Comparison of ENCODE assay signal across 2 cellular contexts in genomic region chr9:16267336-16268036, GRCh38.
TF ChIP-seq lines count a peak whose summit lies in the region.

No MANE protein-coding gene starts in this region.

TF ChIP-seq in GM12878, 131 proteins besides CTCF, POLR2A, EP300 and RAD21 (continued from another document):
- TF ChIP-seq NKRF (conservative IDR thresholded peaks at IDR 0.05) (no peak), NBN (IDR thresholded peaks at IDR 0.05) (no peak), CBX5 (IDR thresholded peaks at IDR 0.05; ENCODE audit: low read depth) (no peak), NR2C1 (IDR thresholded peaks at IDR 0.05) (no peak), ZZZ3 (IDR thresholded peaks at IDR 0.05; ENCODE audit: control insufficient read depth, insufficient read length, low read depth) (no peak), ATF2 (IDR thresholded peaks at IDR 0.05; ENCODE audit: low read length) (no peak), RELA (IDR thresholded peaks at IDR 0.05; ENCODE audit: borderline replicate concordance, partially characterized antibody) (no peak), WRNIP1 (IDR thresholded peaks at IDR 0.05; ENCODE audit: borderline replicate concordance, low read depth, low read length) (no peak)
- TF ChIP-seq, protein P1, sequence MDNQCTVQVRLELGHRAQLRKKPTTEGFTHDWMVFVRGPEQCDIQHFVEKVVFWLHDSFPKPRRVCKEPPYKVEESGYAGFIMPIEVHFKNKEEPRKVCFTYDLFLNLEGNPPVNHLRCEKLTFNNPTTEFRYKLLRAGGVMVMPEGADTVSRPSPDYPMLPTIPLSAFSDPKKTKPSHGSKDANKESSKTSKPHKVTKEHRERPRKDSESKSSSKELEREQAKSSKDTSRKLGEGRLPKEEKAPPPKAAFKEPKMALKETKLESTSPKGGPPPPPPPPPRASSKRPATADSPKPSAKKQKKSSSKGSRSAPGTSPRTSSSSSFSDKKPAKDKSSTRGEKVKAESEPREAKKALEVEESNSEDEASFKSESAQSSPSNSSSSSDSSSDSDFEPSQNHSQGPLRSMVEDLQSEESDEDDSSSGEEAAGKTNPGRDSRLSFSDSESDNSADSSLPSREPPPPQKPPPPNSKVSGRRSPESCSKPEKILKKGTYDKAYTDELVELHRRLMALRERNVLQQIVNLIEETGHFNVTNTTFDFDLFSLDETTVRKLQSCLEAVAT (IDR thresholded peaks at IDR 0.05): no peak
TF ChIP-seq in GM12878: peak in this region for 0.

TF ChIP-seq in liver, 16 proteins besides CTCF, POLR2A, EP300 and RAD21 (continued from another document):
- peak; percentile 76 for TF ChIP-seq ZBTB33 (IDR thresholded peaks at IDR 0.05)
- TF ChIP-seq, protein P2, sequence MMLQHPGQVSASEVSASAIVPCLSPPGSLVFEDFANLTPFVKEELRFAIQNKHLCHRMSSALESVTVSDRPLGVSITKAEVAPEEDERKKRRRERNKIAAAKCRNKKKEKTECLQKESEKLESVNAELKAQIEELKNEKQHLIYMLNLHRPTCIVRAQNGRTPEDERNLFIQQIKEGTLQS (IDR thresholded peaks at IDR 0.05): no peak
- TF ChIP-seq FOXA2 (IDR thresholded peaks at IDR 0.05): peak; percentile 94
- TF ChIP-seq SP1 (IDR thresholded peaks at IDR 0.05): peak; percentile 64
- no peak for TF ChIP-seq GABPA (IDR thresholded peaks at IDR 0.05 in 1 of 2, conservative IDR thresholded peaks at IDR 0.05 in 1 of 2)
- TF ChIP-seq, protein P3, sequence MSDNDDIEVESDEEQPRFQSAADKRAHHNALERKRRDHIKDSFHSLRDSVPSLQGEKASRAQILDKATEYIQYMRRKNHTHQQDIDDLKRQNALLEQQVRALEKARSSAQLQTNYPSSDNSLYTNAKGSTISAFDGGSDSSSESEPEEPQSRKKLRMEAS (IDR thresholded peaks at IDR 0.05): peak; percentile 23
- TF ChIP-seq EGR1 (IDR thresholded peaks at IDR 0.05; ENCODE audit: low read depth in 2 of 2): peak in 1 of 2 donors; percentile 69
- peak; percentile 39 to 83 for TF ChIP-seq JUND (IDR thresholded peaks at IDR 0.05)
- TF ChIP-seq HNF4G (IDR thresholded peaks at IDR 0.05): no peak
- peak; percentile 66 to 83 for TF ChIP-seq HNF4A (conservative IDR thresholded peaks at IDR 0.05)
- TF ChIP-seq FOXA1 (IDR thresholded peaks at IDR 0.05): peak; percentile 84
- TF ChIP-seq RXRA (IDR thresholded peaks at IDR 0.05): peak in 1 of 2 donors; percentile 84
- no peak for TF ChIP-seq NR2F2 (IDR thresholded peaks at IDR 0.05)
- peak; percentile 44 for TF ChIP-seq TAF1 (conservative IDR thresholded peaks at IDR 0.05)
